Comparison of ENCODE assay signal across 7 cellular contexts in genomic region chr15:43253431-43254403, GRCh38. TPM values are rescaled to one million over a fixed set of nuclear protein-coding genes. Genes with fewer than 3 reads are reported as not detected.
DNase-seq lines count a peak whose midpoint lies in the region; ATAC-seq and TF ChIP-seq lines count a peak whose summit lies in the region.

No MANE protein-coding gene starts in this region.

- no peaks in the 10 kb centered on the region for H3K36me3 ChIP-seq in OCI-LY7 (ENCODE audit: insufficient read depth, low read length)

- H3K27ac Mint-ChIP-seq in activated CD8-positive, alpha-beta T cell treated with anti-CD3 and anti-CD28 coated beads for 36 hours: peak overlapping the region; percentile 70
- no peak overlapping the region for H3K27ac Mint-ChIP-seq in osteocyte (ENCODE audit: unreplicated experiment)

- H3K36me3 Mint-ChIP-seq in activated CD8-positive, alpha-beta T cell treated with anti-CD3 and anti-CD28 coated beads for 36 hours (ENCODE audit: low read depth): no peaks in the 10 kb centered on the region
- no peaks in the 10 kb centered on the region for H3K36me3 Mint-ChIP-seq in osteocyte (ENCODE audit: unreplicated experiment)

- no peaks in the 10 kb centered on the region for H3K4me1 ChIP-seq in OCI-LY7 (ENCODE audit: insufficient read depth, low read length, poor library complexity, severe bottlenecking)

- peak; percentile 56 for ATAC-seq in GM19023 (IDR thresholded peaks at IDR 0.05; ENCODE audit: unreplicated experiment)
- peak; percentile 40 for ATAC-seq in HG02938 (IDR thresholded peaks at IDR 0.05; ENCODE audit: unreplicated experiment)
- peak; percentile 55 for ATAC-seq in activated CD8-positive, alpha-beta T cell treated with anti-CD3 and anti-CD28 coated beads for 36 hours
- ATAC-seq in left lobe of liver: peak; percentile 66

- H3K9me2 ChIP-seq in OCI-LY7 (ENCODE audit: insufficient read depth, low read length): no peaks in the 10 kb centered on the region

- no peaks in the 10 kb centered on the region for H3K9me3 Mint-ChIP-seq in activated CD8-positive, alpha-beta T cell treated with anti-CD3 and anti-CD28 coated beads for 36 hours
- no peaks in the 10 kb centered on the region for H3K9me3 Mint-ChIP-seq in osteocyte (ENCODE audit: unreplicated experiment)

- no peaks in the 10 kb centered on the region for H3K27me3 Mint-ChIP-seq in activated CD8-positive, alpha-beta T cell treated with anti-CD3 and anti-CD28 coated beads for 36 hours
- H3K27me3 Mint-ChIP-seq in osteocyte (ENCODE audit: unreplicated experiment): peaks cover 28% of the 10 kb centered on the region

- H3K4me3 Mint-ChIP-seq in activated CD8-positive, alpha-beta T cell treated with anti-CD3 and anti-CD28 coated beads for 36 hours: no peak overlapping the region
- no peak overlapping the region for H3K4me3 Mint-ChIP-seq in osteocyte (ENCODE audit: unreplicated experiment)

- no peak overlapping the region for H3K4me2 ChIP-seq in OCI-LY7 (ENCODE audit: low read length)

- CTCF ChIA-PET in activated CD8-positive, alpha-beta T cell treated with anti-CD3 and anti-CD28 coated beads for 36 hours (lab: Charles Lee): interaction anchor here (1.8 to 2.0 kb wide), 2 partner anchors 28 to 31 kb away, joined by 8 to 11 read pairs; no protein-coding TSS in a partner anchor
- CTCF ChIA-PET in OCI-LY7 (lab: Charles Lee; ENCODE audit: unreplicated experiment): no interaction called here

- H2AFZ ChIP-seq in OCI-LY7 (ENCODE audit: low read length): no peak overlapping the region

- no peaks in the 10 kb centered on the region for H3K9me3 ChIP-seq in OCI-LY7 (ENCODE audit: low read length)

- TF ChIP-seq CTCF in activated CD8-positive, alpha-beta T cell treated with anti-CD3 and anti-CD28 coated beads for 36 hours (IDR thresholded peaks at IDR 0.05): no peak
- TF ChIP-seq CTCF in OCI-LY7 (conservative IDR thresholded peaks at IDR 0.05; ENCODE audit: low read length) (no peak), osteocyte (IDR thresholded peaks at IDR 0.05) (no peak)

- DNase-seq in activated CD8-positive, alpha-beta T cell treated with anti-CD3 and anti-CD28 coated beads for 36 hours: peak; percentile 71
- DNase-seq in left lobe of liver (ENCODE audit: low spot score): no peak
- DNase-seq in OCI-LY7 (ENCODE audit: low spot score): no peak
- DNase-seq in osteocyte (ENCODE audit: extremely low spot score, unreplicated experiment): no peak
- DNase-seq in SIG-M5 treated with dmso at 0.1 percent for 504 hours (lab: John Stamatoyannopoulos, UW; ENCODE audit: unreplicated experiment): no peak

- BruUV-seq in OCI-LY7 (replicated peaks; lab: Mats Ljungman, UMichigan): no TSS peak

- H3K79me2 ChIP-seq in OCI-LY7 (ENCODE audit: insufficient read depth, low read depth, low read length): no peaks in the 10 kb centered on the region

- H3K27ac ChIP-seq in OCI-LY7 (ENCODE audit: low read depth, low read length, poor library complexity, severe bottlenecking): no peak overlapping the region

- no peak overlapping the region for H3K4me3 ChIP-seq in OCI-LY7 (ENCODE audit: low read depth, low read length, poor library complexity, severe bottlenecking)

- POLR2A ChIA-PET in activated CD8-positive, alpha-beta T cell treated with anti-CD3 and anti-CD28 coated beads for 36 hours (lab: Charles Lee): interaction anchor here (0.6 kb wide), 1 partner anchor 32 kb away, joined by 3 read pairs; no protein-coding TSS in a partner anchor
- POLR2A ChIA-PET in OCI-LY7 (lab: Charles Lee): interaction anchor here (0.6 kb wide), 1 partner anchor 453 kb away, joined by 3 read pairs; no protein-coding TSS in a partner anchor

- intact Hi-C loops in activated CD8-positive, alpha-beta T cell treated with anti-CD3 and anti-CD28 coated beads for 36 hours (cut with micrococcal nuclease): no loop called here
- intact Hi-C loops in OCI-LY7 (cut with micrococcal nuclease; ENCODE audit: unreplicated experiment): no loop called here

- no peaks in the 10 kb centered on the region for H4K20me1 ChIP-seq in OCI-LY7 (ENCODE audit: insufficient read depth, low read length)

- peaks cover 48% of the 10 kb centered on the region for H3K4me1 Mint-ChIP-seq in activated CD8-positive, alpha-beta T cell treated with anti-CD3 and anti-CD28 coated beads for 36 hours (ENCODE audit: low read depth)
- H3K4me1 Mint-ChIP-seq in osteocyte (ENCODE audit: unreplicated experiment): peaks cover 16% of the 10 kb centered on the region

RNA-seq across cellular contexts. Expression of gene TGM5, which starts 13.0 kb away (rescaled TPM):
- under 1 TPM; 0.11 to 0.22 TPM for total RNA-seq in activated CD8-positive, alpha-beta T cell treated with anti-CD3 and anti-CD28 coated beads for 36 hours
- total RNA-seq in left lobe of liver: not detected
- total RNA-seq in OCI-LY7 (2014; rRNA removed; shearing (Covaris generic)): not detected in 2 replicates
- total RNA-seq in OCI-LY7 (2022): not detected in 2 replicates
- not detected in 2 replicates for total RNA-seq in osteocyte

RNA-seq across cellular contexts. Expression of gene EPB42, which starts 32.9 kb away (rescaled TPM):
- not detected for total RNA-seq in activated CD8-positive, alpha-beta T cell treated with anti-CD3 and anti-CD28 coated beads for 36 hours
- 0.13 TPM for total RNA-seq in left lobe of liver
- not detected in 2 replicates for total RNA-seq in OCI-LY7 (2014; rRNA removed; shearing (Covaris generic))
- not detected in 2 replicates for total RNA-seq in OCI-LY7 (2022)
- total RNA-seq in osteocyte: not detected in 2 replicates

RNA-seq across cellular contexts. Expression of gene TGM7, which starts 48.3 kb away (rescaled TPM):
- not detected for total RNA-seq in activated CD8-positive, alpha-beta T cell treated with anti-CD3 and anti-CD28 coated beads for 36 hours
- total RNA-seq in left lobe of liver (not detected), OCI-LY7 (2022) (not detected in 2 replicates), osteocyte (not detected in 2 replicates)
- total RNA-seq in OCI-LY7 (2014; rRNA removed; shearing (Covaris generic)): not detected in 2 replicates
